ENCODE assay signal across 23 cellular contexts in genomic region chr12:131915774-131916173, GRCh38. TPM values are rescaled to one million over a fixed set of nuclear protein-coding genes. Genes with fewer than 3 reads are reported as not detected.
DNase-seq lines count a peak whose midpoint lies in the region; ATAC-seq, FAIRE-seq and TF ChIP-seq lines count a peak whose summit lies in the region.
"Had no signal": no experiment of that assay in that cellular context is flagged by ENCODE, and none has a peak within 500 bp of the region (broad histone marks: within the 10 kb centered on the region; RNA-seq: fewer than 3 reads in every experiment).

No MANE protein-coding gene starts in this region.

- H4K8ac ChIP-seq in H1 (ENCODE audit: extremely low read depth, insufficient read depth, low read length): peak overlapping the region; percentile 28; the same call in 1 of the 2 replicates

- peaks cover 5% of the 10 kb centered on the region for H3K4me1 ChIP-seq in HEK293 (ENCODE audit: control insufficient read depth, insufficient read depth, low read length)
- H3K4me1 ChIP-seq in H1 (replicated peaks in 1 of 4; ENCODE audit: control insufficient read depth in 3 of 4, insufficient read depth in 4 of 4, low read length in 3 of 4): no peaks in the 10 kb centered on the region
- peaks cover 9% of the 10 kb centered on the region for H3K4me1 ChIP-seq in osteoblast (ENCODE audit: insufficient read depth, low read length)

- no peak for FAIRE-seq in H1 (lab: Jason Lieb, UNC)
- FAIRE-seq: A204.1, D721Med, H54 had no signal

- no peak overlapping the region for H4K91ac ChIP-seq in H1 (replicated peaks; ENCODE audit: insufficient read length, low read length)

- H3K79me2 ChIP-seq in H1 (ENCODE audit: control insufficient read depth in 1 of 2, insufficient read depth in 2 of 2, low read length in 2 of 2): no peaks in the 10 kb centered on the region
- no peaks in the 10 kb centered on the region for H3K79me2 ChIP-seq in osteoblast (ENCODE audit: insufficient read depth, low read length)

- H3K27me3 ChIP-seq in GM06990 (replicated peaks; ENCODE audit: control insufficient read depth, insufficient read depth, low read length): no peaks in the 10 kb centered on the region
- no peaks in the 10 kb centered on the region for H3K27me3 ChIP-seq in H1 (replicated peaks in 1 of 4; ENCODE audit: control insufficient read depth in 3 of 4, extremely low read depth in 1 of 4, insufficient read depth in 3 of 4, low read length in 3 of 4)
- no peaks in the 10 kb centered on the region for H3K27me3 ChIP-seq in osteoblast (ENCODE audit: insufficient read depth, low read length)
- H3K27me3 ChIP-seq: BLaER1 treated with 17β-estradiol and CSF1 and Interleukin-3, amounts not matched to agents 10 nM and 100 nM; MG63; Peyer's patch had no signal

- no peak overlapping the region for H3K23ac ChIP-seq in H1 (ENCODE audit: insufficient read length)

- no peak overlapping the region for H3K56ac ChIP-seq in H1 (replicated peaks; ENCODE audit: insufficient read length, low read depth, low read length)

- no peak overlapping the region for H2BK120ac ChIP-seq in H1 (replicated peaks; ENCODE audit: low read depth, low read length)

- TF ChIP-seq CTCF in GM06990 (IDR thresholded peaks at IDR 0.05; ENCODE audit: insufficient read depth, low read length, poor library complexity, severe bottlenecking) (no peak), HEK293 (tag by site-specific recombination; IDR thresholded peaks at IDR 0.05) (no peak), H1 (IDR thresholded peaks at IDR 0.05; ENCODE audit: control extremely low read depth in 1 of 3, insufficient read depth in 1 of 3, low read depth in 1 of 3, low read length in 3 of 3) (peak in 2 of 3 experiments; percentile 18 to 34; a peak in 3 of 4 replicates), osteoblast (IDR thresholded peaks at IDR 0.05; ENCODE audit: extremely low read depth, low read depth, low read length) (no peak)

- H2BK5ac ChIP-seq in H1 (ENCODE audit: low read depth, low read length): no peak overlapping the region

- H3K14ac ChIP-seq in H1 (ENCODE audit: insufficient read length): no peak overlapping the region

- no peak overlapping the region for H2BK12ac ChIP-seq in H1 (ENCODE audit: low read depth, low read length)

- H3K9ac ChIP-seq in H1 (replicated peaks in 1 of 4; ENCODE audit: extremely low read depth in 1 of 4, low read depth in 3 of 4, low read length in 3 of 4): no peak overlapping the region
- H3K9ac ChIP-seq: BLaER1 treated with 17β-estradiol and CSF1 and Interleukin-3, amounts not matched to agents 10 nM and 100 nM had no signal

- CTCF ChIA-PET in HEK293 (lab: Yijun Ruan, JAX): interaction anchor here (1.8 kb wide), 1 partner anchor 72 kb away, joined by 4 read pairs; no protein-coding TSS in a partner anchor
- CTCF ChIA-PET in H1 (lab: Charles Lee; ENCODE audit: partially characterized antibody): interaction anchor here (0.7 to 1.6 kb wide), 4 partner anchors 11 to 101 kb away, joined by 3 to 6 read pairs (median 3); no protein-coding TSS in a partner anchor

- peaks cover 0 to 5% (median 2%) of the 10 kb centered on the region in 3 donors for H3K27me3 Mint-ChIP-seq in immature natural killer cell (ENCODE audit: low read depth in 3 of 3)
- H3K27me3 Mint-ChIP-seq: CD4-positive, alpha-beta T cell had no signal

- H3K27ac ChIP-seq in HEK293 (ENCODE audit: extremely low read depth, low read depth, low read length) (no peak overlapping the region), H1 (ENCODE audit: low read depth, low read length) (no peak overlapping the region), osteoblast (ENCODE audit: low read depth, low read length) (no peak overlapping the region)
- H3K27ac ChIP-seq: BLaER1 treated with 17β-estradiol and CSF1 and Interleukin-3, amounts not matched to agents 10 nM and 100 nM; Peyer's patch; SK-N-MC had no signal

- H3K23me2 ChIP-seq in H1 (ENCODE audit: low read depth, low read length): peaks cover 4% of the 10 kb centered on the region; the same call in 1 of the 2 replicates

- H2BK15ac ChIP-seq in H1 (ENCODE audit: low read length): no peak overlapping the region

- no peak overlapping the region for H3K27ac Mint-ChIP-seq in immature natural killer cell
- H3K27ac Mint-ChIP-seq: CD4-positive, alpha-beta T cell had no signal

- POLR2A ChIA-PET in HEK293 (lab: Yijun Ruan, JAX) (no interaction called here), H1 (lab: Charles Lee; ENCODE audit: partially characterized antibody) (interaction anchor here (1.0 to 2.3 kb wide), 6 partner anchors 10 to 62 kb away, joined by 3 to 8 read pairs (median 3); partner anchors contain the start of gene PUS1)

- no peaks in the 10 kb centered on the region for H3K9me3 Mint-ChIP-seq in immature natural killer cell
- H3K9me3 Mint-ChIP-seq: CD4-positive, alpha-beta T cell had no signal

- H3K36me3 ChIP-seq in GM06990 (ENCODE audit: control insufficient read depth, insufficient read depth, low read length) (peaks cover 7% of the 10 kb centered on the region), HEK293 (ENCODE audit: control insufficient read depth in 2 of 2, insufficient read depth in 1 of 2, low read length in 2 of 2) (peaks cover 0 to 87% of the 10 kb centered on the region in 2 experiments; a peak in 2 of 3 replicates), H1 (ENCODE audit: control insufficient read depth in 2 of 4, insufficient read depth in 4 of 4, low read length in 3 of 4) (peaks cover 9 to 64% (median 36%) of the 10 kb centered on the region in 4 experiments), osteoblast (ENCODE audit: insufficient read depth, low read length) (peaks cover 30% of the 10 kb centered on the region)

- no peak overlapping the region for H2AK5ac ChIP-seq in H1 (ENCODE audit: low read depth, low read length)

- no peak overlapping the region for H3K4me3 Mint-ChIP-seq in immature natural killer cell
- H3K4me3 Mint-ChIP-seq: CD4-positive, alpha-beta T cell had no signal

- peak; percentile 9 for DNase-seq in GM06990 (ENCODE audit: extremely low read depth, insufficient read length)
- no peak for DNase-seq in H1 (ENCODE audit: low read depth in 1 of 2, low spot score in 2 of 2)
- peak; percentile 57 for DNase-seq in osteoblast (ENCODE audit: insufficient read length, low spot score, missing footprints)
- DNase-seq in HT-29 (ENCODE audit: low spot score): no peak
- no peak for DNase-seq in immature natural killer cell
- no peak for DNase-seq in KG1 (lab: John Stamatoyannopoulos, UW)
- DNase-seq: CD4-positive, alpha-beta T cell; KBM-7; MG63; NCI-H1694; NCI-H2029 treated with DMSO at 0.1 percent for 48 hours; NCI-H2227 treated with DMSO at 0.1 percent for 48 hours; NCI-H526 treated with DMSO at 0.1 percent for 48 hours; OCI-M1; Peyer's patch; SIG-M5 had no signal

- ATAC-seq in HG02759 (IDR thresholded peaks at IDR 0.05; ENCODE audit: unreplicated experiment): no peak

- 91% methylated on average over 14 of the region's 23 CpGs; no CpG with 5 or more reads in 1 of the 2 experiments for WGBS in H1 (ENCODE audit: extremely low coverage in 1 of 2, insufficient coverage in 1 of 2, insufficient read length in 1 of 2, insufficient replicate concordance in 2 of 2, low coverage in 1 of 2, low lambda C conversion rate in 2 of 2, missing lambda C conversion rate in 1 of 2), 2 experiments

- H4K20me1 ChIP-seq in H1 (replicated peaks in 1 of 2; ENCODE audit: control insufficient read depth in 1 of 2, insufficient read depth in 2 of 2, low read length in 2 of 2) (peaks cover 0 to 11% of the 10 kb centered on the region in 2 experiments), osteoblast (ENCODE audit: insufficient read depth, low read length) (peaks cover 9% of the 10 kb centered on the region)

- H3K36me3 Mint-ChIP-seq in immature natural killer cell: peaks cover 0 to 4% (median 0%) of the 10 kb centered on the region in 3 donors

- no peaks in the 10 kb centered on the region for H3K9me3 ChIP-seq in HEK293 (ENCODE audit: control insufficient read depth, insufficient read depth, low read depth, low read length)
- H3K9me3 ChIP-seq in H1 (ENCODE audit: insufficient read depth in 2 of 2, low read depth in 1 of 2, low read length in 1 of 2): no peaks in the 10 kb centered on the region
- H3K9me3 ChIP-seq in osteoblast (ENCODE audit: low read depth, low read length): no peaks in the 10 kb centered on the region
- H3K9me3 ChIP-seq: BLaER1 treated with 17β-estradiol and CSF1 and Interleukin-3, amounts not matched to agents 10 nM and 100 nM; MG63; Peyer's patch had no signal

- no peak for TF ChIP-seq EP300 in H1 (IDR thresholded peaks at IDR 0.05; ENCODE audit: borderline replicate concordance in 1 of 2, low read depth in 2 of 2, low read length in 2 of 2)

- H3K79me1 ChIP-seq in H1 (ENCODE audit: low read depth, low read length): no peaks in the 10 kb centered on the region

- no peak overlapping the region for H3K4ac ChIP-seq in H1 (replicated peaks; ENCODE audit: insufficient read length, low read depth, low read length)

- no peak overlapping the region for H4K5ac ChIP-seq in H1 (ENCODE audit: insufficient read length, low read depth, low read length)

- H3K18ac ChIP-seq in H1 (ENCODE audit: extremely low read depth, low read length): no peak overlapping the region

- no peak overlapping the region for H2BK20ac ChIP-seq in H1 (ENCODE audit: low read length)

- H3K4me3 ChIP-seq in GM06990 (replicated peaks; ENCODE audit: low read depth, low read length) (no peak overlapping the region), HEK293 (ENCODE audit: low read depth, low read length) (no peak overlapping the region), H1 (ENCODE audit: extremely low read depth in 1 of 4, insufficient read depth in 2 of 4, low read depth in 3 of 4, low read length in 4 of 4) (no peak overlapping the region), osteoblast (ENCODE audit: insufficient read depth, low read length) (no peak overlapping the region)
- H3K4me3 ChIP-seq: BLaER1 treated with 17β-estradiol and CSF1 and Interleukin-3, amounts not matched to agents 10 nM and 100 nM; MG63; Peyer's patch; SK-N-MC had no signal

- no peak for TF ChIP-seq POLR2A in H1 (IDR thresholded peaks at IDR 0.05; ENCODE audit: control extremely low read depth in 1 of 2, low read depth in 2 of 2, low read length in 2 of 2)

- peaks cover 0 to 3% of the 10 kb centered on the region in 2 donors for H3K4me1 Mint-ChIP-seq in immature natural killer cell

- H3K4me2 ChIP-seq in H1 (ENCODE audit: insufficient read depth in 1 of 2, low read depth in 2 of 2, low read length in 2 of 2): no peak overlapping the region
- H3K4me2 ChIP-seq in osteoblast (ENCODE audit: insufficient read depth, low read length): no peak overlapping the region
- H3K4me2 ChIP-seq: BLaER1 treated with 17β-estradiol and CSF1 and Interleukin-3, amounts not matched to agents 10 nM and 100 nM had no signal

- 0 out of 4 replicates have a peak, but pooled peaks of 1 of the 2 experiments have one; percentile 18 for TF ChIP-seq RAD21 in H1 (IDR thresholded peaks at IDR 0.05 in 1 of 2, conservative IDR thresholded peaks at IDR 0.05 in 1 of 2; ENCODE audit: low read depth in 2 of 2, low read length in 2 of 2)

- H2AFZ ChIP-seq in H1 (ENCODE audit: low read length) (no peak overlapping the region), osteoblast (ENCODE audit: low read length) (no peak overlapping the region)

RNA-seq across cellular contexts. Expression of gene PUS1, which starts 13.3 kb away (rescaled TPM):
- total RNA-seq in H1 (2021; fragmentation: NEBNext Ultra II Directional; extraction: Animal tissue kit (Norgen Biotek cat#: 25700)): 81.2 and 82.5 TPM in 2 replicates
- polyA plus RNA-seq in H1 (2011; rRNA removed) (48.1 and 65.7 TPM in 2 replicates), immature natural killer cell (10 to 100 TPM in 1 of 3 donors, 1 to 10 TPM in 2; 4.4 to 14.5 (median 6.2) TPM)
- 74.1 TPM for polyA plus RNA-seq in H1 (2011; cell fraction: cytosol; rRNA removed)
- 85.2 TPM for polyA plus RNA-seq in H1 (2011; cell fraction: nucleus; rRNA removed)
- polyA plus RNA-seq in H1 (2012, experiment 1 of 2): 57.7 to 80.3 TPM (median 73.5 TPM) in 4 replicates
- polyA plus RNA-seq in H1 (2012, experiment 2 of 2): 51.6 TPM
- 42.1 TPM for polyA plus RNA-seq in H1 (2013, experiment 1 of 2)
- polyA plus RNA-seq in H1 (2013, experiment 2 of 2): 42.7 TPM
- 28.4 and 37.6 TPM in 2 replicates for polyA minus RNA-seq in H1 (2011; rRNA and poly(A)+ RNA removed)
- polyA minus RNA-seq in H1 (2011; cell fraction: cytosol; rRNA and poly(A)+ RNA removed): 50.9 TPM
- polyA minus RNA-seq in H1 (2011; cell fraction: nucleus; rRNA and poly(A)+ RNA removed): 40.6 TPM
- total RNA-seq in osteoblast: 6.5 and 7.6 TPM in 2 replicates
- 70.5 and 73.8 TPM in 2 replicates for total RNA-seq in HT-29 (2014; rRNA removed; shearing (Covaris generic))

RNA-seq across cellular contexts. Expression of gene ULK1, which starts 21.4 kb away (rescaled TPM):
- 44.1 and 48.5 TPM in 2 replicates for total RNA-seq in H1 (2021; fragmentation: NEBNext Ultra II Directional; extraction: Animal tissue kit (Norgen Biotek cat#: 25700))
- 13.0 and 26.4 TPM in 2 replicates for polyA plus RNA-seq in H1 (2011; rRNA removed)
- polyA plus RNA-seq in H1 (2011; cell fraction: cytosol; rRNA removed): 11.9 TPM
- polyA plus RNA-seq in H1 (2011; cell fraction: nucleus; rRNA removed): 127 TPM
- polyA plus RNA-seq in H1 (2012, experiment 1 of 2): 26.7 to 43.8 TPM (median 39.0 TPM) in 4 replicates
- polyA plus RNA-seq in H1 (2012, experiment 2 of 2): 26.9 TPM
- 23.4 TPM for polyA plus RNA-seq in H1 (2013, experiment 1 of 2)
- polyA plus RNA-seq in H1 (2013, experiment 2 of 2): 23.0 TPM
- 12.9 and 16.5 TPM in 2 replicates for polyA minus RNA-seq in H1 (2011; rRNA and poly(A)+ RNA removed)
- 29.4 TPM for polyA minus RNA-seq in H1 (2011; cell fraction: cytosol; rRNA and poly(A)+ RNA removed)
- 42.7 TPM for polyA minus RNA-seq in H1 (2011; cell fraction: nucleus; rRNA and poly(A)+ RNA removed)
- 13.3 and 14.1 TPM in 2 replicates for total RNA-seq in osteoblast
- total RNA-seq in HT-29 (2014; rRNA removed; shearing (Covaris generic)): 4.9 and 9.6 TPM in 2 replicates
- polyA plus RNA-seq in immature natural killer cell: 1 to 10 TPM in 1 of 3 donors, under 1 TPM in 1, not detected in 1; 0.36 to 1.2 TPM

RNA-seq across cellular contexts. Expression of gene EP400, which starts 34.0 kb away (rescaled TPM):
- 69.6 and 69.7 TPM in 2 replicates for total RNA-seq in H1 (2021; fragmentation: NEBNext Ultra II Directional; extraction: Animal tissue kit (Norgen Biotek cat#: 25700))
- polyA plus RNA-seq in H1 (2011; rRNA removed) (13.1 and 16.2 TPM in 2 replicates), immature natural killer cell (1 to 10 TPM in 1 of 3 donors, under 1 TPM in 2; 0.05 to 4.1 (median 0.74) TPM)
- polyA plus RNA-seq in H1 (2011; cell fraction: cytosol; rRNA removed): 9.9 TPM
- 43.9 TPM for polyA plus RNA-seq in H1 (2011; cell fraction: nucleus; rRNA removed)
- polyA plus RNA-seq in H1 (2012, experiment 1 of 2): 41.3 to 47.5 TPM (median 44.4 TPM) in 4 replicates
- polyA plus RNA-seq in H1 (2012, experiment 2 of 2): 14.9 TPM
- polyA plus RNA-seq in H1 (2013, experiment 1 of 2): 29.6 TPM
- polyA plus RNA-seq in H1 (2013, experiment 2 of 2): 24.5 TPM
- polyA minus RNA-seq in H1 (2011; rRNA and poly(A)+ RNA removed): 22.0 and 23.0 TPM in 2 replicates
- polyA minus RNA-seq in H1 (2011; cell fraction: cytosol; rRNA and poly(A)+ RNA removed): 27.4 TPM
- polyA minus RNA-seq in H1 (2011; cell fraction: nucleus; rRNA and poly(A)+ RNA removed): 33.5 TPM
- total RNA-seq in osteoblast: 14.4 and 14.5 TPM in 2 replicates
- 8.3 and 12.2 TPM in 2 replicates for total RNA-seq in HT-29 (2014; rRNA removed; shearing (Covaris generic))

Comparison
In these comparisons a context has a peak if more than half of its experiments do, and no peak if none do; other contexts are left out.
1. DNase-seq: peak in GM06990 (single experiment) and osteoblast (single experiment); none in H1 (0 of 2), HT-29 (single experiment), immature natural killer cell (0 of 3) and KG1 (single experiment).
2. CTCF ChIP-seq: peak in H1 (2 of 3); none in GM06990 (single experiment), HEK293 (single experiment) and osteoblast (single experiment).